Comparison of ENCODE assay signal across 1 cellular context in the genomic region with DNA sequence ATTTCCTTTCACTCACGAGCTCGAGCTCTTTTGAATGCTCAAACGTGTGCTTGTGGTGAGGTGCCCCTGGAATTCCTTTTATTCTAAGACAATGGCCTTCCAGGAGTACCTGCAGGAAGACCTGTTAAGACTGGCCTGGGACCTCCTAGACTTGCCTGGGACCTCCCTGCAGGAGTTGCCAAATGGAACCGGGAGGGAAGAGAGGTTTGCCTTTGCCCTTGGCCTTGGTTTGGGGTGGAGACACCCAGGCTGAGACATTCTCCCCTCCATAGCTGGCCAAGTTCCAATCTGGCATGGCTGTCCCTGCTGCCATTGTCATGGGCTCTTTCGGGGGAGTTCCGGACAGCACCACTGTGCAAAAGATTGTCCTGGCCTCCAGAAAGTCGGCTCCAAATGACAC.
TF ChIP-seq lines count a peak whose summit lies in the region.

No MANE protein-coding gene starts in this region.

TF ChIP-seq in H1, 55 proteins besides CTCF, POLR2A, EP300 and RAD21:
- no peak for TF ChIP-seq BACH1 (IDR thresholded peaks at IDR 0.05; ENCODE audit: low read length)
- TF ChIP-seq TEAD4 (IDR thresholded peaks at IDR 0.05; ENCODE audit: low read depth, low read length): peak; percentile 83
